In genomic region chr6:3456794-3457709, GRCh38 we compare ENCODE assay signal across 8 cellular contexts. TPM values are rescaled to one million over a fixed set of nuclear protein-coding genes. Genes with fewer than 3 reads are reported as not detected.
DNase-seq lines count a peak whose midpoint lies in the region; ATAC-seq and TF ChIP-seq lines count a peak whose summit lies in the region.

Gene SLC22A23, minus strand, starts transcription at chr6:3457050. Its CDS starts 491 bp downstream, at chr6:3456559.

- peak; percentile 94 for TF ChIP-seq CTCF in C4-2B (conservative IDR thresholded peaks at IDR 0.05)

- ATAC-seq in GM21381 (IDR thresholded peaks at IDR 0.05; ENCODE audit: unreplicated experiment): peak; percentile 62
- no peak for ATAC-seq in HG03025 (IDR thresholded peaks at IDR 0.05; ENCODE audit: low FRiP score, unreplicated experiment)

- H3K27ac ChIP-seq in C4-2B: peak within 1 kb of the TSS; percentile 91

- DNase-seq in NCI-H2171 treated with DMSO at 0.1 percent for 48 hours (lab: John Stamatoyannopoulos, UW): peak; percentile 45
- peak; percentile 42 to 49 for DNase-seq in activated CD4-positive, alpha-beta T cell treated with anti-CD3 and anti-CD28 coated beads, Interleukin-2, amount 50 U/mL, for 24 hours (ENCODE audit: low read depth in 1 of 2, low spot score in 1 of 2)
- peak; percentile 88 for DNase-seq in ecto neural progenitor cell (ENCODE audit: low spot score)
- DNase-seq in lung microvascular endothelial cell (ENCODE audit: low read depth in 2 of 2): peak; percentile 22 to 75
- DNase-seq in stimulated activated CD4-positive, alpha-beta T cell treated with anti-CD3 and anti-CD28 coated beads, TNF-alpha, amount 100 ng/mL, for 4 hours (ENCODE audit: low read depth in 3 of 3): peak; percentile 61 to 68 (median 67)

RNA-seq across cellular contexts. Expression of gene SLC22A23, which starts in this region (rescaled TPM):
- 21.8 and 59.3 TPM in 2 replicates for total RNA-seq in lung microvascular endothelial cell
